Comparison of ENCODE assay signal across 8 cellular contexts in genomic region chr20:63830821-63831593, GRCh38. TPM values are rescaled to one million over a fixed set of nuclear protein-coding genes. Genes with fewer than 3 reads are reported as not detected.
DNase-seq lines count a peak whose midpoint lies in the region; ATAC-seq, FAIRE-seq and TF ChIP-seq lines count a peak whose summit lies in the region.

Gene ZBTB46 (minus strand): TSS chr20:63831264. CDS start chr20:63790757, 40,507 bp downstream.

- CTCF ChIA-PET in CD8-positive, alpha-beta memory T cell (lab: Charles Lee) = no interaction called here

- peak within 1 kb of the TSS; percentile 42 for H3K4me3 ChIP-seq in CD8-positive, alpha-beta memory T cell (ENCODE audit: low read length)
- H3K4me3 ChIP-seq in body of pancreas (peak within 1 kb of the TSS; percentile 25 to 50), iPS-20b (ENCODE audit: low read length) (peak within 1 kb of the TSS; percentile 79), skin epidermis (peak within 1 kb of the TSS; percentile 38 to 70 (median 57))

- H3K9ac ChIP-seq in iPS-20b (ENCODE audit: low read depth, low read length) = peak within 1 kb of the TSS; percentile 42; the same call in 1 of the 2 replicates

- no peak within 1 kb of the TSS for H3K27ac ChIP-seq in CD8-positive, alpha-beta memory T cell (ENCODE audit: low read depth, low read length)
- peak within 1 kb of the TSS in 3 of 4 donors; percentile 12 to 56 (median 47) for H3K27ac ChIP-seq in body of pancreas
- H3K27ac ChIP-seq in iPS-20b (ENCODE audit: low read length) = no peak within 1 kb of the TSS
- H3K27ac ChIP-seq in skin epidermis = peak within 1 kb of the TSS in 18 of 21 experiments; percentile 42 to 85 (median 64)

- H3K27me3 Mint-ChIP-seq in CD8-positive, alpha-beta memory T cell = peaks cover 34% of the 10 kb centered on the region in 2 donors

- peaks cover 0 to 6% (median 1%) of the 10 kb centered on the region in 3 donors for H3K36me3 Mint-ChIP-seq in CD8-positive, alpha-beta memory T cell

- peaks cover 10% of the 10 kb centered on the region in 3 donors for H3K4me1 Mint-ChIP-seq in CD8-positive, alpha-beta memory T cell

- peak within 1 kb of the TSS; percentile 82 to 92 (median 87) for H3K4me3 Mint-ChIP-seq in CD8-positive, alpha-beta memory T cell

- no peak for DNase-seq in CD8-positive, alpha-beta memory T cell
- peak; percentile 97 for DNase-seq in GM19239 (ENCODE audit: insufficient read length, low spot score)
- peak; percentile 28 to 79 for DNase-seq in NCI-H1930 (lab: John Stamatoyannopoulos, UW)
- peak; percentile 50 to 72 (median 59) for DNase-seq in body of pancreas

- H3K27ac Mint-ChIP-seq in CD8-positive, alpha-beta memory T cell = peak within 1 kb of the TSS in 3 of 8 donors; percentile 43 to 68 (median 48)

- no peaks in the 10 kb centered on the region for H3K36me3 ChIP-seq in CD8-positive, alpha-beta memory T cell (ENCODE audit: insufficient read depth, low read length)
- H3K36me3 ChIP-seq in body of pancreas (replicated peaks in 1 of 2; ENCODE audit: insufficient read depth in 1 of 2, low read depth in 2 of 2) = no peaks in the 10 kb centered on the region
- H3K36me3 ChIP-seq in iPS-20b (ENCODE audit: insufficient read depth, low read depth, low read length) = no peaks in the 10 kb centered on the region

- 0% methylated on average over 33 of the region's 152 CpGs; no CpG with 5 or more reads in 1 of the 2 donors for WGBS in body of pancreas, 2 donors

- TF ChIP-seq CTCF in body of pancreas (IDR thresholded peaks at IDR 0.05) = no peak

- H3K27me3 ChIP-seq in CD8-positive, alpha-beta memory T cell (ENCODE audit: insufficient read depth, low read length, poor library complexity, severe bottlenecking) = peaks cover 24% of the 10 kb centered on the region
- H3K27me3 ChIP-seq in body of pancreas = no peaks in the 10 kb centered on the region
- peaks cover 57% of the 10 kb centered on the region for H3K27me3 ChIP-seq in iPS-20b (ENCODE audit: insufficient read depth, low read length)

- FAIRE-seq in GM19239 (lab: Jason Lieb, UNC) = no peak

- peaks cover 0 to 3% (median 0%) of the 10 kb centered on the region in 5 donors for H3K9me3 Mint-ChIP-seq in CD8-positive, alpha-beta memory T cell

- intact Hi-C loops in body of pancreas (cut with DNase I) = no loop called here

- no peaks in the 10 kb centered on the region for H3K9me3 ChIP-seq in CD8-positive, alpha-beta memory T cell (ENCODE audit: low read length)
- H3K9me3 ChIP-seq in body of pancreas (no peaks in the 10 kb centered on the region), iPS-20b (ENCODE audit: insufficient read depth, low read depth, low read length) (no peaks in the 10 kb centered on the region)

- TF ChIP-seq POLR2A in body of pancreas (IDR thresholded peaks at IDR 0.05) = no peak

- H3K4me1 ChIP-seq in CD8-positive, alpha-beta memory T cell (ENCODE audit: insufficient read depth, low read length) = peaks cover 9% of the 10 kb centered on the region
- H3K4me1 ChIP-seq in body of pancreas (peaks cover 34% of the 10 kb centered on the region), iPS-20b (ENCODE audit: insufficient read depth, low read length) (0 out of 2 replicates have a peak, but pooled peaks cover 7% of the 10 kb centered on the region)

- POLR2A ChIA-PET in CD8-positive, alpha-beta memory T cell (lab: Charles Lee) = no interaction called here

- ATAC-seq in body of pancreas (peak; percentile 78), GM19328 (IDR thresholded peaks at IDR 0.05; ENCODE audit: unreplicated experiment) (no peak), GM21526 (IDR thresholded peaks at IDR 0.05; ENCODE audit: low FRiP score, unreplicated experiment) (no peak)

RNA-seq across cellular contexts. Expression of gene ZBTB46, which starts in this region (rescaled TPM):
- under 1 TPM; 0.31 to 0.39 TPM for total RNA-seq in CD8-positive, alpha-beta memory T cell
- polyA plus RNA-seq in CD8-positive, alpha-beta memory T cell = 0.08 TPM
- 1 to 10 TPM; 4.3 to 5.4 TPM for total RNA-seq in body of pancreas

Comparison
In these comparisons a context has a peak if more than half of its experiments do, and no peak if none do; other contexts are left out.
1. DNase-seq: peak in GM19239 (single experiment), NCI-H1930 (2 of 2) and body of pancreas (4 of 4); none in CD8-positive, alpha-beta memory T cell (0 of 5).
2. H3K27ac ChIP-seq: peak in body of pancreas (3 of 4) and skin epidermis (18 of 21); none in CD8-positive, alpha-beta memory T cell (single experiment) and iPS-20b (single experiment).
3. Peak in every context shown above with its lines, with median percentiles within 50 percentile points of each other: H3K4me3 ChIP-seq.